Comparison of ENCODE assay signal across 23 cellular contexts in genomic region chr10:84842593-84842992, GRCh38.
"Had no signal": no experiment of that assay in that cellular context is flagged by ENCODE, and none has a peak within 500 bp of the region (broad histone marks: within the 10 kb centered on the region; RNA-seq: fewer than 3 reads in every experiment).

No MANE protein-coding gene starts in this region.

- DNase-seq: activated CD4-positive, alpha-beta memory T cell treated with anti-CD3 and anti-CD28 coated beads, Interleukin-2, amount 10 ng/mL, durations not matched to agents 7 days and 5 days; activated CD4-positive, alpha-beta T cell treated with anti-CD3 and anti-CD28 coated beads, Interleukin-2, amount 10 ng/mL, durations not matched to agents 24 days and 14 days; activated effector memory CD4-positive, alpha-beta T cell treated with Interleukin-2 at 50 U/mL for 16 hours; activated naive CD4-positive, alpha-beta T cell treated with anti-CD3 and anti-CD28 coated beads for 36 hours; activated naive CD8-positive, alpha-beta T cell treated with anti-CD3 and anti-CD28 coated beads, Interleukin-2, amount 10 ng/mL, durations not matched to agents 7 days and 5 days; activated T-cell treated with anti-CD3 and anti-CD28 coated beads, Interleukin-2, amount 50 U/mL, for 72 hours; amniotic stem cell; effector CD8-positive, alpha-beta T cell; foreskin melanocyte; glutamatergic neuron; hippocampal formation; kidney glomerular epithelial cell; stimulated activated CD4-positive, alpha-beta T cell treated with anti-CD3 and anti-CD28 coated beads, Interleukin-12 subunit alpha, Interleukin-12 subunit beta, amount 100 ng/mL, for 4 hours; stimulated activated CD4-positive, alpha-beta T cell treated with anti-CD3 and anti-CD28 coated beads, Interleukin-4, amount 100 ng/mL, for 4 hours; substantia nigra; T-helper 2 cell; thyroid gland; upper lobe of right lung had no signal

- H3K36me3 ChIP-seq: cardiac muscle cell, prostate gland, thyroid gland, upper lobe of right lung had no signal

- H3K9me3 ChIP-seq: prostate gland, thyroid gland, upper lobe of right lung had no signal

- H3K4me3 ChIP-seq: cardiac muscle cell, prostate gland, thyroid gland, upper lobe of right lung had no signal

- H3K4me1 ChIP-seq: prostate gland, upper lobe of right lung had no signal

- ATAC-seq: activated CD4-positive, CD25-positive, alpha-beta regulatory T cell treated with anti-CD3 and anti-CD28 coated beads, Interleukin-2, amount 50 U/mL, for 24 hours; activated T-cell treated with anti-CD3 and anti-CD28 coated beads, Interleukin-2, amount 50 U/mL, for 72 hours; esophagus mucosa; natural killer cell treated with Interleukin-12 subunit alpha and Interleukin-12 subunit beta and Interleukin-15 and Interleukin-18, amount 100 ng/mL, for 72 hours; upper lobe of right lung had no signal

- H3K27me3 ChIP-seq: cardiac muscle cell, thyroid gland, upper lobe of right lung had no signal

- H3K27ac ChIP-seq: cardiac muscle cell, prostate gland, thyroid gland, upper lobe of right lung had no signal
